Comparison of ENCODE assay signal across 11 cellular contexts in the genomic region with DNA sequence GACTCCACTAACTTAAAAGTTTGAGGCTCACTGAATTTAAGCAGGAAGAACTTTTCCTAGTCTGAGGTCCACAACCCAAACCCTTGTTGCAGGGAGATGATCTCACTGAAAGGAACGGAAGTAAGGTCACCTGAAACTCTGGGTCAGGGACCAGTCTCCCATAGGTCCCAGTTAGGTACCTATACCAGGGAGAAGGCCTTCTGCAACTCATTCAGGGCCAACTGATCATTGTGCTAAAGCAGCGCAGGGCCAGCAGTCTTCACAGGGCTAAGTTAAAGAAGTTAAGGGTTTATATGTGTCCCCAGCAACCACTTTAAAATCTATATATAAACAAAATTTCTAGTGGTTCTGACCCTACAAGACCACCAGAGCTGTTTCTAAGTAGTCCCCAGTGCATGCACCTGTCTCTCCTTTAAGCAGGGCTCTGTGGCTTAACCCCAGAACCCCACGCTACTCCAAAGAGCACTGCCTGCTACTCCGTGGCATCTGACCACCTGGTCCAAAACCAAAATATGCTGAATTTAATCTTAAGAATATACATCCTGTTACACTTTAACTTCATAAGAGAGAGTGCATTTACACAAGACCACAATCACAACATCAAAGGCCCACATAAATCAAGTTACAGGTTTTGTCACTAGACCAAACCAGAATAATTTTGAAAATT. TPM values are rescaled to one million over a fixed set of nuclear protein-coding genes. Genes with fewer than 3 reads are reported as not detected.
DNase-seq lines count a peak whose midpoint lies in the region; ATAC-seq and TF ChIP-seq lines count a peak whose summit lies in the region.
"Had no signal": no experiment of that assay in that cellular context is flagged by ENCODE, and none has a peak within 500 bp of the region (broad histone marks: within the 10 kb centered on the region; RNA-seq: fewer than 3 reads in every experiment).

No MANE protein-coding gene starts in this region.

- no peak for TF ChIP-seq CTCF in WTC11 (IDR thresholded peaks at IDR 0.05)
- no peak for TF ChIP-seq CTCF in hepatocyte (IDR thresholded peaks at IDR 0.05; ENCODE audit: poor library complexity)

- peaks cover 66% of the 10 kb centered on the region for H3K36me3 Mint-ChIP-seq in activated CD4-positive, alpha-beta T cell treated with anti-CD3 and anti-CD28 coated beads, Interleukin-2, amount 10 ng/mL, durations not matched to agents 24 days and 14 days (ENCODE audit: low read depth)
- H3K36me3 Mint-ChIP-seq in WTC11 = peaks cover 52% of the 10 kb centered on the region

- H3K27me3 Mint-ChIP-seq in activated CD4-positive, alpha-beta T cell treated with anti-CD3 and anti-CD28 coated beads, Interleukin-2, amount 10 ng/mL, durations not matched to agents 24 days and 14 days = peaks cover 2% of the 10 kb centered on the region
- H3K27me3 Mint-ChIP-seq in WTC11 (ENCODE audit: low read depth) = no peaks in the 10 kb centered on the region

- H3K36me3 ChIP-seq in hepatocyte (replicated peaks; ENCODE audit: insufficient read depth, low read depth) = no peaks in the 10 kb centered on the region
- peaks cover 0 to 2% of the 10 kb centered on the region in 2 donors for H3K36me3 ChIP-seq in stomach smooth muscle (ENCODE audit: control insufficient read depth in 2 of 2, insufficient read depth in 2 of 2, low read length in 2 of 2)

- peaks cover 66% of the 10 kb centered on the region for H4K20me1 ChIP-seq in hepatocyte (ENCODE audit: insufficient read depth, poor library complexity, severe bottlenecking)

- H3K9me3 ChIP-seq in hepatocyte (ENCODE audit: low read depth) = no peaks in the 10 kb centered on the region
- no peaks in the 10 kb centered on the region for H3K9me3 ChIP-seq in stomach smooth muscle (ENCODE audit: control insufficient read depth in 2 of 2, low read length in 2 of 2)

- H3K9me2 ChIP-seq in hepatocyte (replicated peaks; ENCODE audit: insufficient read depth) = no peaks in the 10 kb centered on the region

- H3K27ac ChIP-seq in hepatocyte (no peak overlapping the region), stomach smooth muscle (ENCODE audit: low read length) (peak overlapping the region; percentile 31)

- no peak overlapping the region for H2AFZ ChIP-seq in hepatocyte

- CTCF ChIA-PET in WTC11 (lab: Charles Lee) = no interaction called here

- H3K4me1 Mint-ChIP-seq in activated CD4-positive, alpha-beta T cell treated with anti-CD3 and anti-CD28 coated beads, Interleukin-2, amount 10 ng/mL, durations not matched to agents 24 days and 14 days = peaks cover 39% of the 10 kb centered on the region
- peaks cover 54% of the 10 kb centered on the region for H3K4me1 Mint-ChIP-seq in WTC11

- peak overlapping the region; percentile 29 for H3K27ac Mint-ChIP-seq in activated CD4-positive, alpha-beta T cell treated with anti-CD3 and anti-CD28 coated beads, Interleukin-2, amount 10 ng/mL, durations not matched to agents 24 days and 14 days
- peak overlapping the region; percentile 31 for H3K27ac Mint-ChIP-seq in WTC11

- H3K27me3 ChIP-seq in hepatocyte (no peaks in the 10 kb centered on the region), stomach smooth muscle (ENCODE audit: control insufficient read depth in 1 of 2, insufficient read depth in 2 of 2, low read length in 2 of 2) (no peaks in the 10 kb centered on the region)

- peak overlapping the region; percentile 98 for H3K4me3 Mint-ChIP-seq in activated CD4-positive, alpha-beta T cell treated with anti-CD3 and anti-CD28 coated beads, Interleukin-2, amount 10 ng/mL, durations not matched to agents 24 days and 14 days
- peak overlapping the region; percentile 91 for H3K4me3 Mint-ChIP-seq in WTC11

- H3K79me2 ChIP-seq in hepatocyte = peaks cover 77% of the 10 kb centered on the region

- H3K9ac ChIP-seq in stomach smooth muscle (ENCODE audit: low read length in 2 of 2) = peak overlapping the region; percentile 24 to 51

- no peak for ATAC-seq in WTC11

- H3K4me2 ChIP-seq in hepatocyte = peak overlapping the region; percentile 86

- no peak for DNase-seq in activated CD4-positive, alpha-beta T cell treated with anti-CD3 and anti-CD28 coated beads, Interleukin-2, amount 10 ng/mL, durations not matched to agents 24 days and 14 days
- no peak for DNase-seq in activated CD4-positive, alpha-beta T cell treated with anti-CD3 and anti-CD28 coated beads for 48 hours
- DNase-seq in WTC11 (ENCODE audit: low spot score) (no peak), hepatocyte (ENCODE audit: low spot score) (no peak), NCI-H446 treated with DMSO at 0.1 percent for 48 hours (lab: John Stamatoyannopoulos, UW) (no peak), ureter (ENCODE audit: low spot score) (no peak)
- no peak for DNase-seq in stimulated activated CD4-positive, alpha-beta T cell treated with anti-CD3 and anti-CD28 coated beads, Interleukin-12 subunit alpha, Interleukin-12 subunit beta, amount 100 ng/mL, for 4 hours
- DNase-seq: activated CD4-positive, alpha-beta T cell treated with anti-CD3 and anti-CD28 coated beads for 1 hour; midbrain; NCI-H2227 treated with DMSO at 0.1 percent for 48 hours had no signal

- intact Hi-C loops in activated CD4-positive, alpha-beta T cell treated with anti-CD3 and anti-CD28 coated beads, Interleukin-2, amount 10 ng/mL, durations not matched to agents 24 days and 14 days (cut with micrococcal nuclease) = loop anchor here (1.0 to 10.0 kb wide), 2 partner anchors 13 to 527 kb away; a partner anchor contains a TSS

- WGBS in hepatocyte (ENCODE audit: low lambda C conversion rate, missing lambda C conversion rate) = 67% methylated on average over 4 of the region's 4 CpGs

- POLR2A ChIA-PET in WTC11 (lab: Charles Lee) = no interaction called here

- no peak overlapping the region for H3K4me3 ChIP-seq in hepatocyte
- peak overlapping the region; percentile 38 to 47 for H3K4me3 ChIP-seq in stomach smooth muscle (ENCODE audit: low read length in 2 of 2)

- peaks cover 31% of the 10 kb centered on the region for H3K4me1 ChIP-seq in hepatocyte (ENCODE audit: insufficient read depth)
- peaks cover 20% of the 10 kb centered on the region for H3K4me1 ChIP-seq in stomach smooth muscle (ENCODE audit: control insufficient read depth, insufficient read depth, low read length)

- H3K9me3 Mint-ChIP-seq in activated CD4-positive, alpha-beta T cell treated with anti-CD3 and anti-CD28 coated beads, Interleukin-2, amount 10 ng/mL, durations not matched to agents 24 days and 14 days = no peaks in the 10 kb centered on the region
- no peaks in the 10 kb centered on the region for H3K9me3 Mint-ChIP-seq in WTC11

TF ChIP-seq in WTC11, 78 proteins besides CTCF, POLR2A, EP300 and RAD21 (continues in another document):
- TF ChIP-seq, protein P1, sequence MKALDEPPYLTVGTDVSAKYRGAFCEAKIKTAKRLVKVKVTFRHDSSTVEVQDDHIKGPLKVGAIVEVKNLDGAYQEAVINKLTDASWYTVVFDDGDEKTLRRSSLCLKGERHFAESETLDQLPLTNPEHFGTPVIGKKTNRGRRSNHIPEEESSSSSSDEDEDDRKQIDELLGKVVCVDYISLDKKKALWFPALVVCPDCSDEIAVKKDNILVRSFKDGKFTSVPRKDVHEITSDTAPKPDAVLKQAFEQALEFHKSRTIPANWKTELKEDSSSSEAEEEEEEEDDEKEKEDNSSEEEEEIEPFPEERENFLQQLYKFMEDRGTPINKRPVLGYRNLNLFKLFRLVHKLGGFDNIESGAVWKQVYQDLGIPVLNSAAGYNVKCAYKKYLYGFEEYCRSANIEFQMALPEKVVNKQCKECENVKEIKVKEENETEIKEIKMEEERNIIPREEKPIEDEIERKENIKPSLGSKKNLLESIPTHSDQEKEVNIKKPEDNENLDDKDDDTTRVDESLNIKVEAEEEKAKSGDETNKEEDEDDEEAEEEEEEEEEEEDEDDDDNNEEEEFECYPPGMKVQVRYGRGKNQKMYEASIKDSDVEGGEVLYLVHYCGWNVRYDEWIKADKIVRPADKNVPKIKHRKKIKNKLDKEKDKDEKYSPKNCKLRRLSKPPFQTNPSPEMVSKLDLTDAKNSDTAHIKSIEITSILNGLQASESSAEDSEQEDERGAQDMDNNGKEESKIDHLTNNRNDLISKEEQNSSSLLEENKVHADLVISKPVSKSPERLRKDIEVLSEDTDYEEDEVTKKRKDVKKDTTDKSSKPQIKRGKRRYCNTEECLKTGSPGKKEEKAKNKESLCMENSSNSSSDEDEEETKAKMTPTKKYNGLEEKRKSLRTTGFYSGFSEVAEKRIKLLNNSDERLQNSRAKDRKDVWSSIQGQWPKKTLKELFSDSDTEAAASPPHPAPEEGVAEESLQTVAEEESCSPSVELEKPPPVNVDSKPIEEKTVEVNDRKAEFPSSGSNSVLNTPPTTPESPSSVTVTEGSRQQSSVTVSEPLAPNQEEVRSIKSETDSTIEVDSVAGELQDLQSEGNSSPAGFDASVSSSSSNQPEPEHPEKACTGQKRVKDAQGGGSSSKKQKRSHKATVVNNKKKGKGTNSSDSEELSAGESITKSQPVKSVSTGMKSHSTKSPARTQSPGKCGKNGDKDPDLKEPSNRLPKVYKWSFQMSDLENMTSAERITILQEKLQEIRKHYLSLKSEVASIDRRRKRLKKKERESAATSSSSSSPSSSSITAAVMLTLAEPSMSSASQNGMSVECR (CRISPR knock-in tag; IDR thresholded peaks at IDR 0.05; ENCODE audit: borderline replicate concordance) = no peak

RNA-seq across cellular contexts. Expression of a gene that starts 2.8 kb away (rescaled TPM):
- total RNA-seq in activated CD4-positive, alpha-beta T cell treated with anti-CD3 and anti-CD28 coated beads, Interleukin-2, amount 10 ng/mL, durations not matched to agents 24 days and 14 days = 236 and 247 TPM in 2 replicates
- total RNA-seq in WTC11 (2021) = 163 to 178 TPM (median 170 TPM) in 3 replicates
- total RNA-seq in hepatocyte = 125 and 127 TPM in 2 replicates
- polyA plus RNA-seq in hepatocyte = 113 and 131 TPM in 2 replicates
- 126 TPM for total RNA-seq in ureter

RNA-seq across cellular contexts. Expression of a gene that starts 17.7 kb away (rescaled TPM):
- 140 TPM in 2 replicates for total RNA-seq in activated CD4-positive, alpha-beta T cell treated with anti-CD3 and anti-CD28 coated beads, Interleukin-2, amount 10 ng/mL, durations not matched to agents 24 days and 14 days
- total RNA-seq in WTC11 (2021) (133 to 166 TPM (median 153 TPM) in 3 replicates), hepatocyte (107 and 122 TPM in 2 replicates), ureter (101 TPM)
- polyA plus RNA-seq in hepatocyte = 65.8 and 75.4 TPM in 2 replicates
